21 cellular contexts compared by ENCODE assay signal in the genomic region with DNA sequence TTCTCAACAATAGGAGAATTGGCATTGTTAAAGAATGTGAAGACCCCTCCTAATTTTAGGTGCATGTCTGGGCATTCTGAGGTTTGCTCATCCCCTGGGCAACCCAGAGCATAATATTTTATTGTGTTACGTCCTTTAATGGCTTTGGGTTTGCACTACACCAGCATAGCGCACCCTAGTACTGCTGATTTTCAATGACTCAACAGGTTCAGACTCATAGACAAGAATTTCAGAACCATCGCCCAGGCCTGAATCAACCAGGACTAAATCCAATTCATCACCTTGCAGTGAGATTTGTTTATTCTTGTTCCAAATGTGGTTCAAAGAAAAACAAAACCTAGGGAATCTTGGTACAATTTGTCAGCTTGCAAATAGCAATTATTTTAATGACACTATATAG.
DNase-seq lines count a peak whose midpoint lies in the region; ATAC-seq and TF ChIP-seq lines count a peak whose summit lies in the region.
"Had no signal": no experiment of that assay in that cellular context is flagged by ENCODE, and none has a peak within 500 bp of the region (broad histone marks: within the 10 kb centered on the region; RNA-seq: fewer than 3 reads in every experiment).

No MANE protein-coding gene starts in this region.

- no peak overlapping the region for H3K27ac ChIP-seq in coronary artery
- H3K27ac ChIP-seq: uterus had no signal

- no peak overlapping the region for H3K4me3 ChIP-seq in coronary artery
- H3K4me3 ChIP-seq: uterus had no signal

- no peak for TF ChIP-seq CTCF in coronary artery (IDR thresholded peaks at IDR 0.05)

- DNase-seq in AG08395 (ENCODE audit: low spot score) (peak; percentile 73), HPDE6-E6E7 (ENCODE audit: extremely low spot score) (peak; percentile 59), amniotic epithelial cell (ENCODE audit: low read depth) (peak; percentile 84), iris pigment epithelial cell (ENCODE audit: low read depth) (peak; percentile 52), DMS79 treated with DMSO at 0.1 percent for 48 hours (lab: John Stamatoyannopoulos, UW) (no peak), coronary artery (ENCODE audit: low spot score) (no peak), HUDEP-2 (lab: John Stamatoyannopoulos, UW; ENCODE audit: unreplicated experiment in 76 of 76) (no peak)
- DNase-seq: activated CD4-positive, alpha-beta T cell treated with anti-CD3 and anti-CD28 coated beads, Interleukin-2, amount 50 U/mL, for 4 hours; CD4-positive, CD25-positive, alpha-beta regulatory T cell; DMS153; effector memory CD4-positive, alpha-beta T cell; hypothalamus; KG1; kidney; natural killer cell; NCI-H1048; NCI-H526 treated with DMSO at 0.1 percent for 48 hours; posterior cingulate gyrus; SHP77 treated with DMSO at 0.1 percent for 48 hours; uterus had no signal

- no peak for ATAC-seq in HG03045 (IDR thresholded peaks at IDR 0.05; ENCODE audit: unreplicated experiment)
- ATAC-seq: natural killer cell had no signal

Comparison
In these comparisons a context has a peak if more than half of its experiments do, and no peak if none do; other contexts are left out.
1. DNase-seq: peak in AG08395 (single experiment), HPDE6-E6E7 (single experiment), amniotic epithelial cell (single experiment) and iris pigment epithelial cell (single experiment); none in DMS79 treated with DMSO at 0.1 percent for 48 hours (single experiment), coronary artery (single experiment) and HUDEP-2 (0 of 76).